In genomic region chr2:143398701-143399260, GRCh38 we compare ENCODE assay signal across 2 cellular contexts.
TF ChIP-seq lines count a peak whose summit lies in the region.

No MANE protein-coding gene starts in this region.

TF ChIP-seq in SK-N-SH treated with all-trans-retinoic acid at 6 μM for 48 hours, 23 proteins besides CTCF, POLR2A, EP300 and RAD21 (continued from another document):
- TF ChIP-seq TSHZ2 (CRISPR knock-in tag; IDR thresholded peaks at IDR 0.05) = no peak

TF ChIP-seq in SK-N-SH, 30 proteins besides CTCF, POLR2A, EP300 and RAD21 (continued from another document):
- TF ChIP-seq REST (IDR thresholded peaks at IDR 0.05; ENCODE audit: low read depth, low read length) (no peak), NRF1 (IDR thresholded peaks at IDR 0.05; ENCODE audit: low read depth, low read length) (no peak), RXRA (IDR thresholded peaks at IDR 0.05; ENCODE audit: borderline replicate concordance, low read depth) (no peak), ELF1 (IDR thresholded peaks at IDR 0.05) (no peak), SIN3A (IDR thresholded peaks at IDR 0.05; ENCODE audit: borderline replicate concordance, low read depth, low read length) (no peak), JUND (IDR thresholded peaks at IDR 0.05) (no peak), USF2 (IDR thresholded peaks at IDR 0.05; ENCODE audit: borderline replicate concordance, low read depth, low read length) (no peak)
TF ChIP-seq in SK-N-SH: peak in this region for 0.
